In genomic region chr12:56636675-56637540, GRCh38 we compare ENCODE assay signal across 1 cellular context.
TF ChIP-seq lines count a peak whose summit lies in the region.

No MANE protein-coding gene starts in this region.

TF ChIP-seq in HepG2, 621 proteins besides CTCF, POLR2A, EP300 and RAD21 (continued from another document and continues in another):
- peak; percentile 70; the same call in 1 of the 3 replicates for TF ChIP-seq MXI1 (IDR thresholded peaks at IDR 0.05; ENCODE audit: borderline replicate concordance, low read depth, low read length)
- peak; percentile 62; the same call in 1 of the 2 replicates for TF ChIP-seq HMG20B (CRISPR knock-in tag; conservative IDR thresholded peaks at IDR 0.05)
- peak; percentile 14; the same call in 1 of the 2 replicates for TF ChIP-seq PAF1 (CRISPR knock-in tag; IDR thresholded peaks at IDR 0.05)
- TF ChIP-seq MAF1 (CRISPR knock-in tag; IDR thresholded peaks at IDR 0.05; ENCODE audit: borderline replicate concordance), result no peak
- peak; percentile 58; the same call in 1 of the 2 replicates for TF ChIP-seq RCOR2 (CRISPR knock-in tag; IDR thresholded peaks at IDR 0.05)
- TF ChIP-seq NR2C2 (CRISPR knock-in tag; IDR thresholded peaks at IDR 0.05; ENCODE audit: borderline replicate concordance), result peak; percentile 47; the same call in 1 of the 2 replicates
- no peak for TF ChIP-seq ZNF235 (CRISPR knock-in tag; IDR thresholded peaks at IDR 0.05; ENCODE audit: borderline replicate concordance)
- TF ChIP-seq DR1 (CRISPR knock-in tag; IDR thresholded peaks at IDR 0.05), result peak; percentile 50; the same call in 1 of the 2 replicates
- TF ChIP-seq ZNF207 (IDR thresholded peaks at IDR 0.05; ENCODE audit: borderline replicate concordance), result no peak
- peak; percentile 46; the same call in 1 of the 2 replicates for TF ChIP-seq GTF2F1 (IDR thresholded peaks at IDR 0.05; ENCODE audit: low read length)
- no peak for TF ChIP-seq CAMTA2 (CRISPR knock-in tag; IDR thresholded peaks at IDR 0.05; ENCODE audit: borderline replicate concordance)
- TF ChIP-seq EHMT2 (IDR thresholded peaks at IDR 0.05; ENCODE audit: borderline replicate concordance, low read depth, low read length), result no peak; the same call in 1 of the 2 replicates
- TF ChIP-seq PHB2 (IDR thresholded peaks at IDR 0.05; ENCODE audit: partially characterized antibody), result no peak
- no peak for TF ChIP-seq THYN1 (CRISPR knock-in tag; IDR thresholded peaks at IDR 0.05; ENCODE audit: borderline replicate concordance, low read depth)
- TF ChIP-seq SYNCRIP (IDR thresholded peaks at IDR 0.05; ENCODE audit: insufficient read depth, low read depth, low read length), result no peak
- peak; percentile 57; the same call in 1 of the 2 replicates for TF ChIP-seq STAT6 (CRISPR knock-in tag; IDR thresholded peaks at IDR 0.05; ENCODE audit: borderline replicate concordance)
- no peak for TF ChIP-seq WIZ (CRISPR knock-in tag; IDR thresholded peaks at IDR 0.05)
- no peak for TF ChIP-seq ATRX (CRISPR knock-in tag; IDR thresholded peaks at IDR 0.05; ENCODE audit: borderline replicate concordance)
- no peak for TF ChIP-seq DBP (CRISPR knock-in tag; IDR thresholded peaks at IDR 0.05; ENCODE audit: not compliant biosample characterization)
- TF ChIP-seq ZNF781 (CRISPR knock-in tag; IDR thresholded peaks at IDR 0.05; ENCODE audit: borderline replicate concordance, not compliant biosample characterization), result no peak
- peak; percentile 78; the same call in 1 of the 2 replicates for TF ChIP-seq PITX1 (CRISPR knock-in tag; IDR thresholded peaks at IDR 0.05)
- TF ChIP-seq ZNF883 (CRISPR knock-in tag; IDR thresholded peaks at IDR 0.05; ENCODE audit: not compliant biosample characterization), result no peak
- TF ChIP-seq ZNF598 (CRISPR knock-in tag; IDR thresholded peaks at IDR 0.05; ENCODE audit: borderline replicate concordance), result peak; percentile 34; the same call in 1 of the 2 replicates
- no peak for TF ChIP-seq MED8 (CRISPR knock-in tag; IDR thresholded peaks at IDR 0.05; ENCODE audit: insufficient replicate concordance)
- no peak for TF ChIP-seq SETDB1 (CRISPR knock-in tag; IDR thresholded peaks at IDR 0.05; ENCODE audit: borderline replicate concordance)
- no peak for TF ChIP-seq MTA1 (CRISPR knock-in tag; IDR thresholded peaks at IDR 0.05; ENCODE audit: borderline replicate concordance)
- TF ChIP-seq ZMYM4 (CRISPR knock-in tag; IDR thresholded peaks at IDR 0.05), result peak; percentile 86
- TF ChIP-seq NR0B2 (CRISPR knock-in tag; IDR thresholded peaks at IDR 0.05), result no peak
- peak; percentile 70 for TF ChIP-seq ZNF644 (CRISPR knock-in tag; IDR thresholded peaks at IDR 0.05; ENCODE audit: low read depth)
- 0 out of 2 replicates have a peak, but pooled peaks have one; percentile 44 for TF ChIP-seq MIXL1 (CRISPR knock-in tag; IDR thresholded peaks at IDR 0.05)
- TF ChIP-seq ZSCAN29 (CRISPR knock-in tag; conservative IDR thresholded peaks at IDR 0.05), result no peak; the same call in 1 of the 2 replicates
- no peak for TF ChIP-seq ZNF34 (CRISPR knock-in tag; IDR thresholded peaks at IDR 0.05; ENCODE audit: borderline replicate concordance)
- TF ChIP-seq MATR3 (CRISPR knock-in tag; IDR thresholded peaks at IDR 0.05), result no peak
- no peak for TF ChIP-seq ZNF354B (CRISPR knock-in tag; IDR thresholded peaks at IDR 0.05)
- no peak for TF ChIP-seq ZFP36 (IDR thresholded peaks at IDR 0.05; ENCODE audit: borderline replicate concordance, low read depth, low read length, partially characterized antibody)
- TF ChIP-seq MXD3 (CRISPR knock-in tag; IDR thresholded peaks at IDR 0.05), result no peak
- peak; percentile 84 for TF ChIP-seq GABPB1 (CRISPR knock-in tag; IDR thresholded peaks at IDR 0.05)
- TF ChIP-seq FLYWCH1 (CRISPR knock-in tag; IDR thresholded peaks at IDR 0.05), result no peak
- no peak for TF ChIP-seq TP53 (CRISPR knock-in tag; conservative IDR thresholded peaks at IDR 0.05)
- no peak for TF ChIP-seq ZNF20 (CRISPR knock-in tag; IDR thresholded peaks at IDR 0.05)
- TF ChIP-seq GTF3A (CRISPR knock-in tag; conservative IDR thresholded peaks at IDR 0.05), result no peak
- no peak for TF ChIP-seq ZNF430 (CRISPR knock-in tag; IDR thresholded peaks at IDR 0.05)
- TF ChIP-seq GATA4 (IDR thresholded peaks at IDR 0.05; ENCODE audit: borderline replicate concordance, low read depth), result no peak
- peak; percentile 83 for TF ChIP-seq CHD2 (IDR thresholded peaks at IDR 0.05; ENCODE audit: low read depth, low read length)
- no peak for TF ChIP-seq ATAD3A (CRISPR knock-in tag; IDR thresholded peaks at IDR 0.05)
- TF ChIP-seq ZNF784 (CRISPR knock-in tag; IDR thresholded peaks at IDR 0.05; ENCODE audit: borderline replicate concordance), result no peak; the same call in 1 of the 2 replicates
- no peak; the same call in 1 of the 2 replicates for TF ChIP-seq KDM5A (IDR thresholded peaks at IDR 0.05; ENCODE audit: borderline replicate concordance, low read length)
- TF ChIP-seq ZNF709 (CRISPR knock-in tag; IDR thresholded peaks at IDR 0.05), result no peak
- peak; percentile 73 for TF ChIP-seq LCORL (IDR thresholded peaks at IDR 0.05)
- peak; percentile 55; the same call in 1 of the 2 replicates for TF ChIP-seq LCORL (CRISPR knock-in tag; IDR thresholded peaks at IDR 0.05)
- TF ChIP-seq ZNF256 (CRISPR knock-in tag; conservative IDR thresholded peaks at IDR 0.05), result no peak
- TF ChIP-seq ZNF574 (CRISPR knock-in tag; IDR thresholded peaks at IDR 0.05), result peak; percentile 76
- 0 out of 2 replicates have a peak, but pooled peaks have one; percentile 51 for TF ChIP-seq HOXD1 (CRISPR knock-in tag; IDR thresholded peaks at IDR 0.05)
- TF ChIP-seq SMYD3 (CRISPR knock-in tag; IDR thresholded peaks at IDR 0.05), result no peak
- 0 out of 2 replicates have a peak, but pooled peaks have one; percentile 61 for TF ChIP-seq ZSCAN31 (CRISPR knock-in tag; IDR thresholded peaks at IDR 0.05; ENCODE audit: low read depth)
- no peak for TF ChIP-seq USF2 (IDR thresholded peaks at IDR 0.05; ENCODE audit: low read depth, low read length)
- TF ChIP-seq USF2 (CRISPR knock-in tag; IDR thresholded peaks at IDR 0.05; ENCODE audit: borderline replicate concordance), result no peak
- peak; percentile 93 for TF ChIP-seq SP4 (CRISPR knock-in tag; IDR thresholded peaks at IDR 0.05)
- TF ChIP-seq MXD1 (CRISPR knock-in tag; IDR thresholded peaks at IDR 0.05), result no peak
- peak; percentile 67 for TF ChIP-seq ZNF414 (CRISPR knock-in tag; IDR thresholded peaks at IDR 0.05)
- TF ChIP-seq KDM6A (CRISPR knock-in tag; IDR thresholded peaks at IDR 0.05; ENCODE audit: low read depth), result 0 out of 2 replicates have a peak, but pooled peaks have one; percentile 44
- TF ChIP-seq ELF3 (CRISPR knock-in tag; IDR thresholded peaks at IDR 0.05), result no peak; the same call in none of the 2 replicates
- TF ChIP-seq ZBTB26 (CRISPR knock-in tag; IDR thresholded peaks at IDR 0.05; ENCODE audit: borderline replicate concordance), result 0 out of 2 replicates have a peak, but pooled peaks have one; percentile 37
